1 cellular context compared by ENCODE assay signal in genomic region chr1:112449630-112449983, GRCh38.
TF ChIP-seq lines count a peak whose summit lies in the region.

No MANE protein-coding gene starts in this region.

TF ChIP-seq in IMR-90, 13 proteins besides CTCF, POLR2A, EP300 and RAD21 (continued from another document):
- TF ChIP-seq, protein P1, sequence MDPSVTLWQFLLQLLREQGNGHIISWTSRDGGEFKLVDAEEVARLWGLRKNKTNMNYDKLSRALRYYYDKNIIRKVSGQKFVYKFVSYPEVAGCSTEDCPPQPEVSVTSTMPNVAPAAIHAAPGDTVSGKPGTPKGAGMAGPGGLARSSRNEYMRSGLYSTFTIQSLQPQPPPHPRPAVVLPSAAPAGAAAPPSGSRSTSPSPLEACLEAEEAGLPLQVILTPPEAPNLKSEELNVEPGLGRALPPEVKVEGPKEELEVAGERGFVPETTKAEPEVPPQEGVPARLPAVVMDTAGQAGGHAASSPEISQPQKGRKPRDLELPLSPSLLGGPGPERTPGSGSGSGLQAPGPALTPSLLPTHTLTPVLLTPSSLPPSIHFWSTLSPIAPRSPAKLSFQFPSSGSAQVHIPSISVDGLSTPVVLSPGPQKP (IDR thresholded peaks at IDR 0.05; ENCODE audit: borderline replicate concordance, low read depth, low read length), result no peak
- no peak for TF ChIP-seq BHLHE40 (IDR thresholded peaks at IDR 0.05; ENCODE audit: low read depth, low read length)
- TF ChIP-seq USF2 (IDR thresholded peaks at IDR 0.05; ENCODE audit: low read depth, low read length), result no peak
- TF ChIP-seq MAZ (IDR thresholded peaks at IDR 0.05; ENCODE audit: borderline replicate concordance, low read depth, low read length), result no peak
- no peak for TF ChIP-seq RFX5 (IDR thresholded peaks at IDR 0.05; ENCODE audit: low read depth, low read length)
- TF ChIP-seq MAFK (IDR thresholded peaks at IDR 0.05; ENCODE audit: low read depth, low read length), result no peak
- no peak for TF ChIP-seq NFE2L2 (IDR thresholded peaks at IDR 0.05; ENCODE audit: low read depth, low read length)
- no peak for TF ChIP-seq FOS (IDR thresholded peaks at IDR 0.05; ENCODE audit: low read depth, low read length)
